Comparison of ENCODE assay signal across 29 cellular contexts in the genomic region with DNA sequence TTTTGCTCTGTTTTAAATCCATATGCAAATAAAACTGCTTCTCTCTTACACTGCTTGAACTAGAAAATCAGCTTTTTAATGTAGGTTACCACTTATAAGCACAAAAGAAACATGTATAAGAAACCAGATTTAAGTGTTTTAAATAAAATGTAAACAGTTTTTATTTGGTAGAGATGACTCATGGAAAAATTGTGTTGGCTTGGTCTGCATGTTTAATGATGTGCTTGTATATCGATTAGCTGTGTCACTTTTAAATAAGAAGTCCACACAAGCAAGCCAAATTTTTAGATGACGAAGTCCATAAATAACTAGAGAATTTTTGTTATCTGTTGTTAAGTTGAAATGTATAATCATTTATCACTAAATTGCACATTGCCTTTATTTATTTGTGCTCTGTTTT.
A peak's percentile ranks its signal among the peaks of the same experiment; 100 is the strongest.
DNase-seq lines count a peak whose midpoint lies in the region; ATAC-seq, FAIRE-seq and TF ChIP-seq lines count a peak whose summit lies in the region.
"Had no signal": no experiment of that assay in that cellular context is flagged by ENCODE, and none has a peak within 500 bp of the region (broad histone marks: within the 10 kb centered on the region; RNA-seq: fewer than 3 reads in every experiment).

No MANE protein-coding gene starts in this region.

- no peak for TF ChIP-seq RAD21 in SK-N-SH (IDR thresholded peaks at IDR 0.05; ENCODE audit: low read length)

- peaks cover 4 to 8% of the 10 kb centered on the region in 2 experiments for H3K36me3 ChIP-seq in SK-N-SH (replicated peaks in 1 of 2; ENCODE audit: control insufficient read depth in 1 of 2, insufficient read depth in 2 of 2, low read length in 1 of 2)
- H3K36me3 ChIP-seq in astrocyte (ENCODE audit: insufficient read depth, low read length): peaks cover 4% of the 10 kb centered on the region
- no peaks in the 10 kb centered on the region for H3K36me3 ChIP-seq in right lobe of liver
- no peaks in the 10 kb centered on the region for H3K36me3 ChIP-seq in spleen
- H3K36me3 ChIP-seq: neutrophil, SJCRH30 had no signal

- peaks cover 8% of the 10 kb centered on the region for H3K36me3 Mint-ChIP-seq in astrocyte (ENCODE audit: low read depth, unreplicated experiment)
- H3K36me3 Mint-ChIP-seq: CD4-positive, alpha-beta memory T cell; stimulated activated effector memory CD8-positive, alpha-beta T cell treated with anti-CD3 and anti-CD28 coated beads, Interleukin-12 subunit alpha, Interleukin-12 subunit beta, amount 100 ng/mL, for 72 hours had no signal

- FAIRE-seq in astrocyte (lab: Jason Lieb, UNC): no peak
- FAIRE-seq: colon, D721Med had no signal

- H3K27ac Mint-ChIP-seq in astrocyte (ENCODE audit: unreplicated experiment): no peak overlapping the region
- H3K27ac Mint-ChIP-seq: activated naive CD4-positive, alpha-beta T cell treated with anti-CD3 and anti-CD28 coated beads, Interleukin-2, amount 50 U/mL, for 72 hours; CD4-positive, alpha-beta memory T cell; H9; IgD-negative memory B cell; mesothelial cell of epicardium; progenitor cell of endocrine pancreas; stimulated activated effector memory CD8-positive, alpha-beta T cell treated with anti-CD3 and anti-CD28 coated beads, Interleukin-12 subunit alpha, Interleukin-12 subunit beta, amount 100 ng/mL, for 72 hours; T-cell had no signal

- peaks cover 1% of the 10 kb centered on the region for H3K9me3 Mint-ChIP-seq in astrocyte (ENCODE audit: unreplicated experiment)
- H3K9me3 Mint-ChIP-seq: stimulated activated effector memory CD8-positive, alpha-beta T cell treated with anti-CD3 and anti-CD28 coated beads, Interleukin-12 subunit alpha, Interleukin-12 subunit beta, amount 100 ng/mL, for 72 hours had no signal

- DNase-seq in SK-N-SH: no peak
- peak; percentile 49 for DNase-seq in astrocyte (ENCODE audit: low read depth)
- DNase-seq in right lobe of liver: no peak
- DNase-seq in effector CD4-positive, alpha-beta T cell: no peak
- no peak for DNase-seq in hypothalamus (lab: John Stamatoyannopoulos, UW)
- no peak for DNase-seq in spleen
- DNase-seq: activated CD4-positive, alpha-beta T cell treated with anti-CD3 and anti-CD28 coated beads for 48 hours; activated CD8-positive, alpha-beta memory T cell treated with anti-CD3 and anti-CD28 coated beads for 24 hours; activated T-cell treated with anti-CD3 and anti-CD28 coated beads for 4 hours; CD4-positive, alpha-beta memory T cell; effector memory CD4-positive, alpha-beta T cell; foreskin fibroblast; H9; kidney; NCI-H1694 treated with DMSO at 0.1 percent for 48 hours; NCI-H82; SJCRH30; T-cell; upper lobe of left lung had no signal

- H3K4me3 ChIP-seq in SK-N-SH (ENCODE audit: low read depth in 2 of 2, low read length in 1 of 2) (no peak overlapping the region), astrocyte (ENCODE audit: insufficient read depth, low read depth, low read length) (no peak overlapping the region), right lobe of liver (no peak overlapping the region), spleen (no peak overlapping the region)
- H3K4me3 ChIP-seq: SJCRH30, upper lobe of left lung had no signal

- no peaks in the 10 kb centered on the region for H3K27me3 Mint-ChIP-seq in astrocyte (ENCODE audit: low read depth, unreplicated experiment)
- H3K27me3 Mint-ChIP-seq: CD4-positive, alpha-beta memory T cell; IgD-negative memory B cell; progenitor cell of endocrine pancreas; T-cell had no signal

- H3K79me2 ChIP-seq in SK-N-SH (ENCODE audit: insufficient read depth) (no peaks in the 10 kb centered on the region), astrocyte (ENCODE audit: insufficient read depth, low read length) (no peaks in the 10 kb centered on the region)

- ATAC-seq in SK-N-SH treated with all-trans-retinoic acid at 6 μM for 48 hours: no peak
- peak in 3 of 4 donors; percentile 38 to 68 (median 49) for ATAC-seq in right lobe of liver
- no peak for ATAC-seq in GM21447 (IDR thresholded peaks at IDR 0.05; ENCODE audit: unreplicated experiment)
- ATAC-seq: activated naive CD4-positive, alpha-beta T cell treated with anti-CD3 and anti-CD28 coated beads, Interleukin-2, amount 50 U/mL, for 72 hours; stimulated activated effector memory CD8-positive, alpha-beta T cell treated with anti-CD3 and anti-CD28 coated beads, Interleukin-12 subunit alpha, Interleukin-12 subunit beta, amount 100 ng/mL, for 72 hours; T-cell had no signal

- peaks cover 18% of the 10 kb centered on the region for H3K4me1 Mint-ChIP-seq in astrocyte (ENCODE audit: low read depth, unreplicated experiment)
- H3K4me1 Mint-ChIP-seq: CD4-positive, alpha-beta memory T cell; H9; IgD-negative memory B cell; stimulated activated effector memory CD8-positive, alpha-beta T cell treated with anti-CD3 and anti-CD28 coated beads, Interleukin-12 subunit alpha, Interleukin-12 subunit beta, amount 100 ng/mL, for 72 hours; T-cell had no signal

- POLR2A ChIA-PET in SK-N-SH (lab: Yijun Ruan, JAX): no interaction called here

- H3K4me3 Mint-ChIP-seq in astrocyte (ENCODE audit: unreplicated experiment): no peak overlapping the region
- H3K4me3 Mint-ChIP-seq: CD4-positive, alpha-beta memory T cell; H9; IgD-negative memory B cell; mesothelial cell of epicardium; stimulated activated effector memory CD8-positive, alpha-beta T cell treated with anti-CD3 and anti-CD28 coated beads, Interleukin-12 subunit alpha, Interleukin-12 subunit beta, amount 100 ng/mL, for 72 hours; T-cell had no signal

- intact Hi-C loops in right lobe of liver (cut with DNase I): no loop called here
- intact Hi-C loops in spleen (cut with DNase I; ENCODE audit: low total_unique reads): no loop called here

- H3K27me3 ChIP-seq in SK-N-SH (ENCODE audit: insufficient read depth): no peaks in the 10 kb centered on the region
- H3K27me3 ChIP-seq in astrocyte (ENCODE audit: insufficient read depth, low read length): no peaks in the 10 kb centered on the region
- H3K27me3 ChIP-seq in right lobe of liver: no peaks in the 10 kb centered on the region
- H3K27me3 ChIP-seq in spleen (replicated peaks in 1 of 7): no peaks in the 10 kb centered on the region
- H3K27me3 ChIP-seq: neutrophil, SJCRH30, upper lobe of left lung had no signal

- H3K4me1 ChIP-seq in SK-N-SH (ENCODE audit: control insufficient read depth in 1 of 2, insufficient read depth in 2 of 2, low read depth in 1 of 2, low read length in 1 of 2): peaks cover 0 to 27% of the 10 kb centered on the region in 2 experiments; a peak in 3 of 4 replicates
- H3K4me1 ChIP-seq in astrocyte (ENCODE audit: insufficient read depth, low read length): peaks cover 7% of the 10 kb centered on the region
- H3K4me1 ChIP-seq in right lobe of liver: peaks cover 0 to 15% (median 7%) of the 10 kb centered on the region in 4 donors
- no peaks in the 10 kb centered on the region for H3K4me1 ChIP-seq in spleen
- H3K4me1 ChIP-seq: SJCRH30, upper lobe of left lung had no signal

- H4K20me1 ChIP-seq in SK-N-SH (ENCODE audit: insufficient read depth) (no peaks in the 10 kb centered on the region), astrocyte (ENCODE audit: insufficient read depth, low read length) (no peaks in the 10 kb centered on the region)

- CTCF ChIA-PET in SK-N-SH (lab: Yijun Ruan, JAX): interaction anchor here (0.9 to 2.3 kb wide), 6 partner anchors 9 to 399 kb away, joined by 3 to 11 read pairs (median 3); no protein-coding TSS in a partner anchor

- peak overlapping the region; percentile 29; the same call in 1 of the 2 replicates for H2AFZ ChIP-seq in SK-N-SH (ENCODE audit: low read depth)
- no peak overlapping the region for H2AFZ ChIP-seq in astrocyte (ENCODE audit: low read depth, low read length)

- H3F3A ChIP-seq in SK-N-SH (replicated peaks; ENCODE audit: insufficient read depth): peaks cover 25% of the 10 kb centered on the region

- H3K9me3 ChIP-seq in SK-N-SH: 0 out of 2 replicates have a peak, but pooled peaks cover 3% of the 10 kb centered on the region
- no peaks in the 10 kb centered on the region for H3K9me3 ChIP-seq in astrocyte (ENCODE audit: insufficient read depth, low read depth, low read length)
- H3K9me3 ChIP-seq in right lobe of liver: no peaks in the 10 kb centered on the region
- peaks cover 0 to 9% (median 0%) of the 10 kb centered on the region in 8 donors for H3K9me3 ChIP-seq in spleen
- H3K9me3 ChIP-seq: neutrophil, SJCRH30, upper lobe of left lung had no signal

- 87% methylated on average over 2 of the region's 2 CpGs for WGBS in SK-N-SH (ENCODE audit: low lambda C conversion rate)
- WGBS in right lobe of liver (ENCODE audit: insufficient coverage, low coverage, low lambda C conversion rate, missing lambda C conversion rate): 13% methylated on average over 2 of the region's 2 CpGs
- 78 to 93% (median 84%) methylated on average over 2 of the region's 2 CpGs for WGBS in spleen, 5 donors

- H3K27ac ChIP-seq in SK-N-SH (ENCODE audit: low read depth in 2 of 2, low read length in 1 of 2) (peak overlapping the region; percentile 30 to 62; a peak in 2 of 4 replicates), astrocyte (ENCODE audit: low read depth, low read length) (no peak overlapping the region), right lobe of liver (peak overlapping the region in 1 of 3 donors; percentile 8), spleen (no peak overlapping the region)
- H3K27ac ChIP-seq: neutrophil, SJCRH30, upper lobe of left lung had no signal

- peak overlapping the region; percentile 20; the same call in 1 of the 2 replicates for H3K9ac ChIP-seq in SK-N-SH
- no peak overlapping the region for H3K9ac ChIP-seq in astrocyte (ENCODE audit: low read length)

- H3K4me2 ChIP-seq in SK-N-SH (no peak overlapping the region), astrocyte (ENCODE audit: low read length) (no peak overlapping the region)

- TF ChIP-seq POLR2A in right lobe of liver (IDR thresholded peaks at IDR 0.05) (no peak), spleen (IDR thresholded peaks at IDR 0.05) (no peak)

- no peaks in the 10 kb centered on the region for H3K9me2 ChIP-seq in SK-N-SH

- TF ChIP-seq CTCF in SK-N-SH (IDR thresholded peaks at IDR 0.05): no peak
- TF ChIP-seq CTCF in astrocyte (IDR thresholded peaks at IDR 0.05; ENCODE audit: insufficient read depth, low read depth, low read length): no peak
- TF ChIP-seq CTCF in right lobe of liver (IDR thresholded peaks at IDR 0.05): no peak
- TF ChIP-seq CTCF in spleen (IDR thresholded peaks at IDR 0.05 in 8 of 11, conservative IDR thresholded peaks at IDR 0.05 in 3 of 11): no peak

- TF ChIP-seq EP300 in SK-N-SH (IDR thresholded peaks at IDR 0.05; ENCODE audit: borderline replicate concordance in 1 of 2, low read depth in 1 of 2, low read length in 1 of 2): no peak

TF ChIP-seq in SK-N-SH, 30 proteins besides CTCF, POLR2A, EP300 and RAD21:
- TF ChIP-seq SIN3A (IDR thresholded peaks at IDR 0.05; ENCODE audit: borderline replicate concordance, low read depth, low read length): no peak
- TF ChIP-seq YY1 (IDR thresholded peaks at IDR 0.05; ENCODE audit: low read depth): no peak
- TF ChIP-seq FOXM1 (IDR thresholded peaks at IDR 0.05; ENCODE audit: low read depth): no peak

TF ChIP-seq in SK-N-SH treated with all-trans-retinoic acid at 6 μM for 48 hours, 23 proteins besides CTCF, POLR2A, EP300 and RAD21 (continues in another document):
- TF ChIP-seq ZC3H10 (CRISPR knock-in tag; IDR thresholded peaks at IDR 0.05) (no peak), ZFP30 (CRISPR knock-in tag; IDR thresholded peaks at IDR 0.05) (no peak)

Comparison
In these comparisons a context has a peak if more than half of its experiments do, and no peak if none do; other contexts are left out.
1. H3K27ac ChIP-seq: peak in SK-N-SH (2 of 2); none in astrocyte (single experiment) and spleen (0 of 8).
2. ATAC-seq: peak in right lobe of liver (3 of 4); none in SK-N-SH treated with all-trans-retinoic acid at 6 μM for 48 hours (single experiment) and GM21447 (single experiment).